Comparison of ENCODE assay signal across 8 cellular contexts in the genomic region with DNA sequence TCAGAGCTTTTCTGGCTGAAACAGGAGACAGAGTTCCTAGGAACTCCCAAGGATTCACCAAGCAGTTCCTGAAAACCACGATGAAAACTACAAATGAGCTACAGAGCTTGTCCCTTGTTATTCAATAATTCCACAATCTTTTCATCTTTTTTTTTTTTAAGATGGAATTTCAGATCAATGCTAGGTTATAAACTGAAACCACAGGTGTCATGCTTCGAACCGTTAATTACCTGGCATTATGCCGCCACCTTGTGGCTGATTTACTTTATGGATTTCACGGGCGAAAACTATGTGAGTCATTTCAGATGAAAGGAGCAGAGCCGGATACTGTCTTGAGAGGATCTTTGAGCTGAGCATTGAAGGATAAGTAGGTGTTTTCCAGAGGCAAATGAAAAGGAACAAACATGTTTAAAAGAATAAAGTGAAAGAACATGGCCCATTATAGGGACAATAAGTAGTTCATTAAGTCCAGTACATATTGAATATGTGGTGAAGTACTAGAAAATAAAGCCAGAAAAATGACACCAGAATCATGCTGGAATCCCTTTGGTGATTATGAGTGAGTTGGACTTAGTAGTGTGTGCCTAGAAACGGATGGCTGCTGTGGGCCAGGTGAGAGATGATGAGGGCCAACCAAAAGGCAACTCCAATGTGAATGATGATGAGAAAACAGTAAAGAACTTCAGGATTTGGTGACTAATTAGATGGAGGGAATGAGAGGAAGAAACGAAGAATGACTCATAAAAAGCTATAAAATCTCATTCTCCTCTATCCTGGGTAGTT.
DNase-seq lines count a peak whose midpoint lies in the region; ATAC-seq lines count a peak whose summit lies in the region.

No MANE protein-coding gene starts in this region.

- peak; percentile 72 for ATAC-seq in HG03175 (IDR thresholded peaks at IDR 0.05; ENCODE audit: unreplicated experiment)

- DNase-seq in activated gamma-delta T cell treated with Interleukin-2 at 50 U/mL for 16 hours (peak; percentile 81), activated gamma-delta T cell (lab: John Stamatoyannopoulos, UW) (no peak), NCI-H345 (lab: John Stamatoyannopoulos, UW) (peak; percentile 86), kidney glomerular epithelial cell (lab: John Stamatoyannopoulos, UW) (peak; percentile 79)
- DNase-seq in activated CD4-positive, CD25-positive, alpha-beta regulatory T cell treated with anti-CD3 and anti-CD28 coated beads, Interleukin-2, amount 50 U/mL, for 16 hours (ENCODE audit: low read depth, low spot score), result peak; percentile 80
- peak; percentile 75 for DNase-seq in central memory CD4-positive, alpha-beta T cell
- DNase-seq in stimulated activated CD4-positive, alpha-beta T cell treated with anti-CD3 and anti-CD28 coated beads, Interleukin-2, amount 100 ng/mL, for 4 hours (ENCODE audit: low read depth), result peak; percentile 79
